ENCODE assay signal across 19 cellular contexts in the genomic region with DNA sequence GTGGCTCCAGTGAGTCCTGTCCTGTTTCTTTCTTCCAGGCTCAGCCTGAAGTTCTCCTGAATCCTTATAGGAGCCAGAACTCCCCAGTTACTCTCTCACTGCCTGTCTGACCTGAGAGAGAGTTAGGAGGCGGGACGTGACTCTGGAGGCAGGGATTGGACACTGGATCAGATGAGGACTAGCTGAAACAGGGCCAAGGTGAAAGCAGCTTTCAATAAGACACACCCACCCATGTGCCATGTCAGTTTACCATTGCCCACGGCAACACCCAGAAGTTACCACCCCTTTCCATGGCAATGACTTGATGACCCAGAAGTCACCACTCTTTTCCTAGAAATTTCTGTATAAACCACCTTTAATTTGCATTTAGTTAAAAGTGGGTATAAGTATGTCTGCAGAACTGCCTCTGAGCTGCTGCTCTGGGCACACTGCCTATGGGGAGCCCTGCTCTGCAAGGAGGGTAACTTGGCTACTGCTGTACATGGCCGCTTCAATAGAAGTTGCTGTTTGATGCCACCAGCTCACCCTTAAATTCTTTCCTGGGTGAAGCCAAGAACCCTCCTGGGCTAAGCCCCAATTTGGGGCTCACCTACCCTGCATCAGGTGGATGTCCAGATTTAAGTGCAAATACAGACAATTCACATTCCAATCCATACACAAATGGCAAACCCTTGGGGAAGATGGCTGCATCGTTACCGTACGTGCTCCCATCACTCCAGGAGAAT. TPM values are rescaled to one million over a fixed set of nuclear protein-coding genes. Genes with fewer than 3 reads are reported as not detected.
DNase-seq lines count a peak whose midpoint lies in the region; FAIRE-seq and TF ChIP-seq lines count a peak whose summit lies in the region.
"Had no signal": no experiment of that assay in that cellular context is flagged by ENCODE, and none has a peak within 500 bp of the region (broad histone marks: within the 10 kb centered on the region; RNA-seq: fewer than 3 reads in every experiment).

No MANE protein-coding gene starts in this region.

- no peak overlapping the region for H3K4me3 Mint-ChIP-seq in activated CD4-positive, alpha-beta memory T cell treated with anti-CD3 and anti-CD28 coated beads, Interleukin-2, amount 10 ng/mL, durations not matched to agents 7 days and 5 days
- no peak overlapping the region for H3K4me3 Mint-ChIP-seq in activated CD4-positive, alpha-beta memory T cell treated with anti-CD3 and anti-CD28 coated beads for 36 hours

- no peak for TF ChIP-seq CTCF in spleen (IDR thresholded peaks at IDR 0.05 in 8 of 11, conservative IDR thresholded peaks at IDR 0.05 in 3 of 11)

- peaks cover 0 to 19% (median 8%) of the 10 kb centered on the region in 8 donors for H3K9me3 ChIP-seq in spleen

- H3K9me3 Mint-ChIP-seq in activated CD4-positive, alpha-beta memory T cell treated with anti-CD3 and anti-CD28 coated beads, Interleukin-2, amount 10 ng/mL, durations not matched to agents 7 days and 5 days = peaks cover 2% of the 10 kb centered on the region
- H3K9me3 Mint-ChIP-seq in activated CD4-positive, alpha-beta memory T cell treated with anti-CD3 and anti-CD28 coated beads for 36 hours = peaks cover 7% of the 10 kb centered on the region

- H3K4me1 Mint-ChIP-seq in activated CD4-positive, alpha-beta memory T cell treated with anti-CD3 and anti-CD28 coated beads, Interleukin-2, amount 10 ng/mL, durations not matched to agents 7 days and 5 days = no peaks in the 10 kb centered on the region
- H3K4me1 Mint-ChIP-seq in activated CD4-positive, alpha-beta memory T cell treated with anti-CD3 and anti-CD28 coated beads for 36 hours (ENCODE audit: low read depth) = no peaks in the 10 kb centered on the region

- H3K4me1 ChIP-seq in spleen = peaks cover 0 to 50% (median 12%) of the 10 kb centered on the region in 6 donors

- H3K27me3 Mint-ChIP-seq in activated CD4-positive, alpha-beta memory T cell treated with anti-CD3 and anti-CD28 coated beads, Interleukin-2, amount 10 ng/mL, durations not matched to agents 7 days and 5 days = peaks cover 1% of the 10 kb centered on the region
- peaks cover 25% of the 10 kb centered on the region for H3K27me3 Mint-ChIP-seq in activated CD4-positive, alpha-beta memory T cell treated with anti-CD3 and anti-CD28 coated beads for 36 hours

- no peak overlapping the region for H3K27ac Mint-ChIP-seq in activated CD4-positive, alpha-beta memory T cell treated with anti-CD3 and anti-CD28 coated beads, Interleukin-2, amount 10 ng/mL, durations not matched to agents 7 days and 5 days
- no peak overlapping the region for H3K27ac Mint-ChIP-seq in activated CD4-positive, alpha-beta memory T cell treated with anti-CD3 and anti-CD28 coated beads for 36 hours
- H3K27ac Mint-ChIP-seq: CD14-positive monocyte had no signal

- H3K36me3 Mint-ChIP-seq in activated CD4-positive, alpha-beta memory T cell treated with anti-CD3 and anti-CD28 coated beads, Interleukin-2, amount 10 ng/mL, durations not matched to agents 7 days and 5 days (ENCODE audit: low read depth) = no peaks in the 10 kb centered on the region
- H3K36me3 Mint-ChIP-seq in activated CD4-positive, alpha-beta memory T cell treated with anti-CD3 and anti-CD28 coated beads for 36 hours = no peaks in the 10 kb centered on the region
- H3K36me3 Mint-ChIP-seq: CD14-positive monocyte had no signal

- no peak for TF ChIP-seq POLR2A in spleen (IDR thresholded peaks at IDR 0.05)

- POLR2A ChIA-PET in activated CD4-positive, alpha-beta memory T cell treated with anti-CD3 and anti-CD28 coated beads, Interleukin-2, amount 10 ng/mL, durations not matched to agents 7 days and 5 days (lab: Charles Lee) = no interaction called here
- POLR2A ChIA-PET in activated CD4-positive, alpha-beta memory T cell treated with anti-CD3 and anti-CD28 coated beads for 36 hours (lab: Charles Lee) = no interaction called here

- WGBS in spleen, 5 donors = 84 to 93% (median 91%) methylated on average over 7 of the region's 7 CpGs

- no peak overlapping the region for H3K27ac ChIP-seq in spleen

- peaks cover 0 to 15% (median 0%) of the 10 kb centered on the region in 7 donors for H3K27me3 ChIP-seq in spleen (replicated peaks in 1 of 7)

- H3K36me3 ChIP-seq in spleen = no peaks in the 10 kb centered on the region

- DNase-seq in activated CD4-positive, alpha-beta memory T cell treated with anti-CD3 and anti-CD28 coated beads, Interleukin-2, amount 10 ng/mL, durations not matched to agents 7 days and 5 days = peak; percentile 1
- no peak for DNase-seq in activated CD4-positive, alpha-beta memory T cell treated with anti-CD3 and anti-CD28 coated beads for 36 hours
- peak; percentile 0 for DNase-seq in Daoy (ENCODE audit: low read depth)
- peak; percentile 20 for DNase-seq in islet precursor cell
- peak; percentile 18 for DNase-seq in spleen
- DNase-seq in HPDE6-E6E7 (ENCODE audit: extremely low spot score) = no peak
- no peak for DNase-seq in NCI-H1105 (lab: John Stamatoyannopoulos, UW)
- DNase-seq in frontal cortex (ENCODE audit: low spot score in 2 of 2) = no peak
- DNase-seq: DMS79, H7, Kasumi-1, NCI-H1436, NCI-H1930, NCI-H510A treated with DMSO at 0.1 percent for 48 hours, NCI-H748 treated with DMSO at 0.1 percent for 48 hours had no signal

- no peak overlapping the region for H3K4me3 ChIP-seq in spleen

- intact Hi-C loops in activated CD4-positive, alpha-beta memory T cell treated with anti-CD3 and anti-CD28 coated beads for 36 hours (cut with micrococcal nuclease) = no loop called here
- intact Hi-C loops in spleen (cut with DNase I; ENCODE audit: low total_unique reads) = no loop called here

- FAIRE-seq in frontal cortex (lab: Jason Lieb, UNC) = no peak
- FAIRE-seq: D721Med had no signal

- CTCF ChIA-PET in activated CD4-positive, alpha-beta memory T cell treated with anti-CD3 and anti-CD28 coated beads, Interleukin-2, amount 10 ng/mL, durations not matched to agents 7 days and 5 days (lab: Charles Lee) = no interaction called here
- CTCF ChIA-PET in activated CD4-positive, alpha-beta memory T cell treated with anti-CD3 and anti-CD28 coated beads for 36 hours (lab: Charles Lee) = no interaction called here

RNA-seq across cellular contexts. Expression of a gene that starts 13.7 kb away (rescaled TPM):
- not detected for total RNA-seq in activated CD4-positive, alpha-beta memory T cell treated with anti-CD3 and anti-CD28 coated beads, Interleukin-2, amount 10 ng/mL, durations not matched to agents 7 days and 5 days
- total RNA-seq in activated CD4-positive, alpha-beta memory T cell treated with anti-CD3 and anti-CD28 coated beads for 36 hours = not detected
- not detected in 2 replicates for total RNA-seq in Daoy (2014; rRNA removed; shearing (Covaris generic))
- 1 to 10 TPM in 4 of 7 donors, under 1 TPM in 2, not detected in 1; 0.65 to 7.6 (median 1.9) TPM for total RNA-seq in spleen
- polyA plus RNA-seq in spleen = 1 to 10 TPM in 2 of 3 donors, under 1 TPM in 1; 0.38 to 3.7 (median 1.0) TPM
- not detected for total RNA-seq in frontal cortex
- total RNA-seq: A172, H7, MCF 10A had no signal
- polyA plus RNA-seq: CD14-positive monocyte had no signal

RNA-seq across cellular contexts. Expression of a gene that starts 23.4 kb away (rescaled TPM):
- not detected for total RNA-seq in activated CD4-positive, alpha-beta memory T cell treated with anti-CD3 and anti-CD28 coated beads, Interleukin-2, amount 10 ng/mL, durations not matched to agents 7 days and 5 days
- total RNA-seq in activated CD4-positive, alpha-beta memory T cell treated with anti-CD3 and anti-CD28 coated beads for 36 hours = not detected
- not detected in 2 replicates for total RNA-seq in Daoy (2014; rRNA removed; shearing (Covaris generic))
- total RNA-seq in spleen (100 to 1,000 TPM in 3 of 7 donors, 10 to 100 TPM in 4; 33.1 to 209 (median 77.5) TPM), frontal cortex (0.82 TPM)
- 10 to 100 TPM in 2 of 3 donors, 1 to 10 TPM in 1; 5.2 to 30.0 (median 21.9) TPM for polyA plus RNA-seq in spleen
- total RNA-seq: A172, H7, MCF 10A had no signal

Comparison
In these comparisons a context has a peak if more than half of its experiments do, and no peak if none do; other contexts are left out.
1. DNase-seq: peak in activated CD4-positive, alpha-beta memory T cell treated with anti-CD3 and anti-CD28 coated beads, Interleukin-2, amount 10 ng/mL, durations not matched to agents 7 days and 5 days (single experiment), Daoy (single experiment), islet precursor cell (single experiment) and spleen (single experiment); none in activated CD4-positive, alpha-beta memory T cell treated with anti-CD3 and anti-CD28 coated beads for 36 hours (single experiment), HPDE6-E6E7 (single experiment), NCI-H1105 (single experiment) and frontal cortex (0 of 2).
2. RNA of a gene that starts 23.4 kb away (total RNA-seq): 33.1 to 209 TPM in spleen; 0.82 TPM in frontal cortex (single experiment), not detected in activated CD4-positive, alpha-beta memory T cell treated with anti-CD3 and anti-CD28 coated beads, Interleukin-2, amount 10 ng/mL, durations not matched to agents 7 days and 5 days, not detected in activated CD4-positive, alpha-beta memory T cell treated with anti-CD3 and anti-CD28 coated beads for 36 hours and not detected in Daoy; every median in the first group is over 10 times any median in the second.